Comparison of ENCODE assay signal across 1 cellular context in genomic region chr7:7795736-7796135, GRCh38.
TF ChIP-seq lines count a peak whose summit lies in the region.

No MANE protein-coding gene starts in this region.

TF ChIP-seq in HEK293, 187 proteins besides CTCF, POLR2A, EP300 and RAD21 (continued from another document and continues in another):
- TF ChIP-seq ZNF518A (tag by site-specific recombination; conservative IDR thresholded peaks at IDR 0.05; ENCODE audit: low read depth) (0 out of 2 replicates have a peak, but pooled peaks have one; percentile 25), ZNF335 (tag by site-specific recombination; conservative IDR thresholded peaks at IDR 0.05) (no peak), ZBTB21 (tag by site-specific recombination; IDR thresholded peaks at IDR 0.05) (peak; percentile 89), PRDM6 (tag by site-specific recombination; IDR thresholded peaks at IDR 0.05) (no peak), ZNF10 (tag by site-specific recombination; IDR thresholded peaks at IDR 0.05) (no peak), ZNF629 (tag by site-specific recombination; IDR thresholded peaks at IDR 0.05) (peak; percentile 94), GLI2 (tag by site-specific recombination; IDR thresholded peaks at IDR 0.05; ENCODE audit: borderline replicate concordance, low read depth) (no peak), ZNF211 (tag by site-specific recombination; IDR thresholded peaks at IDR 0.05; ENCODE audit: low read depth) (no peak), ATF2 (tag by site-specific recombination; IDR thresholded peaks at IDR 0.05; ENCODE audit: low read depth) (no peak), KLF8 (tag by site-specific recombination; IDR thresholded peaks at IDR 0.05) (no peak), ZNF621 (tag by site-specific recombination; IDR thresholded peaks at IDR 0.05) (no peak), PRDM1 (tag by site-specific recombination; IDR thresholded peaks at IDR 0.05) (no peak), ZNF394 (tag by site-specific recombination; IDR thresholded peaks at IDR 0.05; ENCODE audit: borderline replicate concordance) (peak; percentile 37; the same call in 1 of the 2 replicates), ZNF777 (tag by site-specific recombination; IDR thresholded peaks at IDR 0.05; ENCODE audit: borderline replicate concordance) (no peak), ZNF747 (tag by site-specific recombination; IDR thresholded peaks at IDR 0.05) (no peak), ZNF324 (tag by site-specific recombination; IDR thresholded peaks at IDR 0.05) (no peak), ZNF138 (tag by site-specific recombination; IDR thresholded peaks at IDR 0.05; ENCODE audit: borderline replicate concordance) (no peak), IKZF3 (tag by site-specific recombination; IDR thresholded peaks at IDR 0.05) (no peak), SCRT2 (tag by site-specific recombination; IDR thresholded peaks at IDR 0.05) (peak; percentile 68), SP7 (tag by site-specific recombination; IDR thresholded peaks at IDR 0.05) (no peak; the same call in 1 of the 2 replicates), ZNF341 (tag by site-specific recombination; IDR thresholded peaks at IDR 0.05; ENCODE audit: low read depth) (no peak), ZNF24 (tag by site-specific recombination; IDR thresholded peaks at IDR 0.05) (peak; percentile 55; the same call in 1 of the 2 replicates), ZNF521 (tag by site-specific recombination; IDR thresholded peaks at IDR 0.05) (no peak), ZNF513 (tag by site-specific recombination; IDR thresholded peaks at IDR 0.05) (no peak), GLI4 (tag by site-specific recombination; IDR thresholded peaks at IDR 0.05) (no peak), ZNF391 (tag by site-specific recombination; IDR thresholded peaks at IDR 0.05; ENCODE audit: borderline replicate concordance, low read depth) (no peak), BCL6B (tag by site-specific recombination; IDR thresholded peaks at IDR 0.05) (no peak), FEZF1 (tag by site-specific recombination; IDR thresholded peaks at IDR 0.05) (peak; percentile 70), ZNF266 (tag by site-specific recombination; IDR thresholded peaks at IDR 0.05; ENCODE audit: low read depth) (no peak), ZNF2 (tag by site-specific recombination; IDR thresholded peaks at IDR 0.05) (no peak), ZNF239 (tag by site-specific recombination; IDR thresholded peaks at IDR 0.05) (no peak), ZNF214 (tag by site-specific recombination; IDR thresholded peaks at IDR 0.05; ENCODE audit: borderline replicate concordance) (no peak), ZNF600 (tag by site-specific recombination; IDR thresholded peaks at IDR 0.05) (0 out of 2 replicates have a peak, but pooled peaks have one; percentile 14), ZSCAN5A (tag by site-specific recombination; IDR thresholded peaks at IDR 0.05) (no peak), WT1 (tag by site-specific recombination; IDR thresholded peaks at IDR 0.05) (no peak), KLF1 (tag by site-specific recombination; IDR thresholded peaks at IDR 0.05) (no peak), ZNF248 (tag by site-specific recombination; IDR thresholded peaks at IDR 0.05) (no peak), ZNF792 (tag by site-specific recombination; IDR thresholded peaks at IDR 0.05) (no peak), SP2 (tag by site-specific recombination; IDR thresholded peaks at IDR 0.05) (no peak), ZBTB7A (tag by site-specific recombination; IDR thresholded peaks at IDR 0.05; ENCODE audit: low read depth) (no peak), ZFP3 (tag by site-specific recombination; IDR thresholded peaks at IDR 0.05; ENCODE audit: low read depth) (no peak), RBAK (tag by site-specific recombination; IDR thresholded peaks at IDR 0.05) (no peak), ZNF660 (tag by site-specific recombination; IDR thresholded peaks at IDR 0.05) (peak; percentile 60; the same call in 1 of the 2 replicates), ZFP69B (tag by site-specific recombination; IDR thresholded peaks at IDR 0.05) (no peak), ZXDB (tag by site-specific recombination; IDR thresholded peaks at IDR 0.05) (no peak), ZFP41 (tag by site-specific recombination; IDR thresholded peaks at IDR 0.05; ENCODE audit: borderline replicate concordance) (no peak), KLF17 (tag by site-specific recombination; IDR thresholded peaks at IDR 0.05) (no peak), ZEB2 (tag by site-specific recombination; IDR thresholded peaks at IDR 0.05) (peak; percentile 71), SALL2 (tag by site-specific recombination; IDR thresholded peaks at IDR 0.05; ENCODE audit: borderline replicate concordance) (no peak), ZNF654 (tag by site-specific recombination; IDR thresholded peaks at IDR 0.05; ENCODE audit: low read depth) (no peak), GLIS1 (tag by site-specific recombination; IDR thresholded peaks at IDR 0.05) (peak; percentile 10; the same call in 1 of the 2 replicates), ZNF639 (tag by site-specific recombination; IDR thresholded peaks at IDR 0.05) (peak; percentile 80), INSM2 (tag by site-specific recombination; IDR thresholded peaks at IDR 0.05) (peak; percentile 67), GFI1B (tag by site-specific recombination; IDR thresholded peaks at IDR 0.05) (no peak), ZNF596 (tag by site-specific recombination; IDR thresholded peaks at IDR 0.05) (no peak), SCRT1 (tag by site-specific recombination; IDR thresholded peaks at IDR 0.05; ENCODE audit: borderline replicate concordance) (no peak), ZNF133 (tag by site-specific recombination; IDR thresholded peaks at IDR 0.05) (no peak)
